In genomic region chr11:24253237-24253760, GRCh38 we compare ENCODE assay signal across 31 cellular contexts.
"Had no signal": no experiment of that assay in that cellular context is flagged by ENCODE, and none has a peak within 500 bp of the region (broad histone marks: within the 10 kb centered on the region; RNA-seq: fewer than 3 reads in every experiment).

No MANE protein-coding gene starts in this region.

- H3K27ac Mint-ChIP-seq: activated naive CD8-positive, alpha-beta T cell; dendritic cell treated with granulocyte-macrophage colony-stimulating factor and Interleukin-4, amounts not matched to agents 40 ng/mL and 50 ng/mL, for 4 days; naive thymus-derived CD4-positive, alpha-beta T cell; stimulated activated memory B cell treated with anti-CD40 and anti-IgM and Interleukin-4, amounts not matched to agents 10 μg/mL and 1 μg/mL and 100 μg/mL, for 72 hours; stimulated activated naive CD8-positive, alpha-beta T cell treated with anti-CD3 and anti-CD28 coated beads, Interleukin-15, amount 100 ng/mL, for 72 hours had no signal

- H3K9me3 ChIP-seq: adrenal gland, pancreas, psoas muscle, sigmoid colon, thyroid gland, upper lobe of left lung, vagina had no signal

- H3K4me1 ChIP-seq: adrenal gland, pancreas, psoas muscle, sigmoid colon, thyroid gland, upper lobe of left lung, vagina had no signal

- H3K27me3 Mint-ChIP-seq: activated naive CD8-positive, alpha-beta T cell; dendritic cell treated with granulocyte-macrophage colony-stimulating factor and Interleukin-4, amounts not matched to agents 40 ng/mL and 50 ng/mL, for 4 days; naive thymus-derived CD4-positive, alpha-beta T cell; stimulated activated memory B cell treated with anti-CD40 and anti-IgM and Interleukin-4, amounts not matched to agents 10 μg/mL and 1 μg/mL and 100 μg/mL, for 72 hours; stimulated activated naive CD8-positive, alpha-beta T cell treated with anti-CD3 and anti-CD28 coated beads, Interleukin-15, amount 100 ng/mL, for 72 hours had no signal

- H3K9me3 Mint-ChIP-seq: dendritic cell treated with granulocyte-macrophage colony-stimulating factor and Interleukin-4, amounts not matched to agents 40 ng/mL and 50 ng/mL, for 4 days had no signal

- H3K27me3 ChIP-seq: adrenal gland, brain microvascular endothelial cell, pancreas, sigmoid colon, thyroid gland, upper lobe of left lung, vagina had no signal

- H3K4me3 Mint-ChIP-seq: activated naive CD8-positive, alpha-beta T cell; dendritic cell treated with granulocyte-macrophage colony-stimulating factor and Interleukin-4, amounts not matched to agents 40 ng/mL and 50 ng/mL, for 4 days; naive thymus-derived CD4-positive, alpha-beta T cell; stimulated activated memory B cell treated with anti-CD40 and anti-IgM and Interleukin-4, amounts not matched to agents 10 μg/mL and 1 μg/mL and 100 μg/mL, for 72 hours; stimulated activated naive CD8-positive, alpha-beta T cell treated with anti-CD3 and anti-CD28 coated beads, Interleukin-15, amount 100 ng/mL, for 72 hours had no signal

- H3K27ac ChIP-seq: adrenal gland, brain microvascular endothelial cell, pancreas, psoas muscle, sigmoid colon, thyroid gland, upper lobe of left lung, vagina, VCaP had no signal

- DNase-seq: activated CD4-positive, alpha-beta T cell treated with anti-CD3 and anti-CD28 coated beads for 4 hours; activated CD4-positive, alpha-beta T cell treated with anti-CD3 and anti-CD28 coated beads, Interleukin-2, amount 50 U/mL, for 4 hours; activated effector memory CD4-positive, alpha-beta T cell treated with Interleukin-2 at 50 U/mL for 16 hours; activated naive CD4-positive, alpha-beta T cell treated with Interleukin-2 at 50 U/mL for 16 hours; adrenal gland; aorta; brain microvascular endothelial cell; effector CD4-positive, alpha-beta T cell; head of caudate nucleus; hippocampal formation; kidney; left colon; midbrain; naive thymus-derived CD4-positive, alpha-beta T cell; nucleus accumbens; pancreas; psoas muscle; sigmoid colon; small intestine; stimulated activated CD4-positive, alpha-beta T cell treated with anti-CD3 and anti-CD28 coated beads, Interleukin-1b, Interleukin-23, amount 100 ng/mL, for 48 hours; stimulated activated CD4-positive, alpha-beta T cell treated with anti-CD3 and anti-CD28 coated beads, Interleukin-4, amount 100 ng/mL, for 4 hours; stimulated activated CD8-positive, alpha-beta memory T cell treated with anti-CD3 and anti-CD28 coated beads, Interleukin-4, amount 100 ng/mL, for 48 hours; stimulated activated naive CD8-positive, alpha-beta T cell treated with anti-CD3 and anti-CD28 coated beads, Interleukin-15, amount 100 ng/mL, for 72 hours; substantia nigra; thyroid gland; upper lobe of left lung had no signal

- H3K36me3 ChIP-seq: adrenal gland, brain microvascular endothelial cell, pancreas, sigmoid colon, thyroid gland, upper lobe of left lung, vagina had no signal

- H3K36me3 Mint-ChIP-seq: activated naive CD8-positive, alpha-beta T cell; naive thymus-derived CD4-positive, alpha-beta T cell; stimulated activated memory B cell treated with anti-CD40 and anti-IgM and Interleukin-4, amounts not matched to agents 10 μg/mL and 1 μg/mL and 100 μg/mL, for 72 hours had no signal

- ATAC-seq: left colon; naive thymus-derived CD4-positive, alpha-beta T cell; pancreas; psoas muscle; stimulated activated memory B cell treated with anti-CD40 and anti-IgM and Interleukin-4, amounts not matched to agents 10 μg/mL and 1 μg/mL and 100 μg/mL, for 72 hours; stimulated activated naive CD8-positive, alpha-beta T cell treated with anti-CD3 and anti-CD28 coated beads, Interleukin-15, amount 100 ng/mL, for 72 hours had no signal

- H3K4me3 ChIP-seq: adrenal gland, pancreas, psoas muscle, sigmoid colon, thyroid gland, upper lobe of left lung, vagina had no signal

- H3K4me1 Mint-ChIP-seq: naive thymus-derived CD4-positive, alpha-beta T cell; stimulated activated memory B cell treated with anti-CD40 and anti-IgM and Interleukin-4, amounts not matched to agents 10 μg/mL and 1 μg/mL and 100 μg/mL, for 72 hours; stimulated activated naive CD8-positive, alpha-beta T cell treated with anti-CD3 and anti-CD28 coated beads, Interleukin-15, amount 100 ng/mL, for 72 hours had no signal
